In the genomic region with DNA sequence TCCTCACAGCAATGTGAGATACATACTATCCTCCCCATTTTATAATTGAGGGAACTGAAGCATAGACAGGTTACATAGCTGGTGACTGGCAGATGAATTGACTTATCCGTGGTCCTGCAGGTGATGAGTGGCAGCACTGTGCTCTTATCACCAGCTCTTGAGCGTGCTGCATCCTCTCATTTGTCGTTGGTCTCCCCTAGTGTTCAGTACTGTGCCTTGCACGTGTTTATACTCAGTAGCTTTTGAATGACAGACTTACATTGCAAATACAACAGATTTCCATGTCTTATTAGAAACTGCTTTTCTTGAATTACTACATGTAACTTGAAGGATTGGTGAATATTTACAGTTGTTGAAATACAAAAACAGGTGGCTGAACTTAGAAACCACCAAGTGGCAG, we compare ENCODE assay signal across 8 cellular contexts. TPM values are rescaled to one million over a fixed set of nuclear protein-coding genes. Genes with fewer than 3 reads are reported as not detected.
A peak's percentile ranks its signal among the peaks of the same experiment; 100 is the strongest.
DNase-seq lines count a peak whose midpoint lies in the region; ATAC-seq, FAIRE-seq and TF ChIP-seq lines count a peak whose summit lies in the region.
"Not testable (repeated sequence)": the region's sequence is repeated elsewhere in the genome, so short reads cannot be mapped to it uniquely, and the experiment has no call there.

No MANE protein-coding gene starts in this region.

- H3K27me3 ChIP-seq in bronchial epithelial cell (ENCODE audit: control insufficient read depth, insufficient read depth, low read length), result not testable (repeated sequence)

- intact Hi-C loops in activated B cell treated with CpG ODN at 0.5 μM for 24 hours (cut with micrococcal nuclease), result not testable (repeated sequence)

- not testable (repeated sequence) for FAIRE-seq in bronchial epithelial cell (lab: Jason Lieb, UNC)

- not testable (repeated sequence) for H3K4me3 Mint-ChIP-seq in activated B cell treated with CpG ODN at 0.5 μM for 24 hours

- DNase-seq in Caki2 (ENCODE audit: low read depth) (peak; percentile 54), NCI-H524 treated with DMSO at 0.1 percent for 48 hours (lab: John Stamatoyannopoulos, UW) (peak; percentile 79), bronchial epithelial cell (ENCODE audit: low read depth) (peak; percentile 75), iris pigment epithelial cell (ENCODE audit: low read depth) (peak; percentile 53)
- DNase-seq in activated B cell treated with CpG ODN at 0.5 μM for 24 hours, result not testable (repeated sequence)
- DNase-seq in stimulated activated CD4-positive, alpha-beta T cell treated with anti-CD3 and anti-CD28 coated beads, Interleukin-4, amount 100 ng/mL, for 24 hours, result peak; percentile 53

- in situ Hi-C loops in Caki2 (cut with HindIII; ENCODE audit: low pct_unique_long_range_greater_than_20kb, low sequenced_read_pairs), result not testable (repeated sequence)

- H3K36me3 ChIP-seq in bronchial epithelial cell (ENCODE audit: control insufficient read depth, insufficient read depth, low read length), result peaks cover 17% of the 10 kb centered on the region

- TF ChIP-seq CTCF in activated B cell treated with CpG ODN at 0.5 μM for 24 hours (IDR thresholded peaks at IDR 0.05), result not testable (repeated sequence)
- TF ChIP-seq CTCF in bronchial epithelial cell (IDR thresholded peaks at IDR 0.05; ENCODE audit: insufficient read depth, low read length, severe bottlenecking), result peak; percentile 49

- peak; percentile 66 for ATAC-seq in GM19468 (IDR thresholded peaks at IDR 0.05; ENCODE audit: extremely low read depth, unreplicated experiment)
- peak; percentile 60 for ATAC-seq in HG03469 (IDR thresholded peaks at IDR 0.05; ENCODE audit: unreplicated experiment)
- ATAC-seq in activated B cell treated with CpG ODN at 0.5 μM for 24 hours (ENCODE audit: low read depth), result peak; percentile 99

- not testable (repeated sequence) for H3K4me3 ChIP-seq in bronchial epithelial cell (ENCODE audit: low read depth, low read length)

- CTCF ChIA-PET in activated B cell treated with CpG ODN at 0.5 μM for 24 hours (lab: Charles Lee), result not testable (repeated sequence)

- not testable (repeated sequence) for H3K27me3 Mint-ChIP-seq in activated B cell treated with CpG ODN at 0.5 μM for 24 hours

- not testable (repeated sequence) for H3K9me3 Mint-ChIP-seq in activated B cell treated with CpG ODN at 0.5 μM for 24 hours

- POLR2A ChIA-PET in activated B cell treated with CpG ODN at 0.5 μM for 24 hours (lab: Charles Lee), result interaction anchor here (0.5 to 0.6 kb wide), 2 partner anchors 631 to 943 kb away, joined by 3 read pairs; no protein-coding TSS in a partner anchor

- H3K27ac Mint-ChIP-seq in activated B cell treated with CpG ODN at 0.5 μM for 24 hours, result peak overlapping the region; percentile 1

- H3K4me1 Mint-ChIP-seq in activated B cell treated with CpG ODN at 0.5 μM for 24 hours, result peaks cover 10% of the 10 kb centered on the region

- H3K36me3 Mint-ChIP-seq in activated B cell treated with CpG ODN at 0.5 μM for 24 hours (ENCODE audit: low read depth), result peaks cover 77% of the 10 kb centered on the region

RNA-seq across cellular contexts. Expression of gene NTAN1, which starts 33.7 kb away (rescaled TPM):
- total RNA-seq in Caki2 (2014; rRNA removed; shearing (Covaris generic); ENCODE audit: low replicate concordance), result 27.6 and 51.4 TPM in 2 replicates
- 24.1 and 27.7 TPM in 2 replicates for total RNA-seq in activated B cell treated with CpG ODN at 0.5 μM for 24 hours
- 27.6 and 42.0 TPM in 2 replicates for total RNA-seq in bronchial epithelial cell

RNA-seq across cellular contexts. Expression of gene PDXDC1, which starts 47.4 kb away (rescaled TPM):
- 89.3 and 101 TPM in 2 replicates for total RNA-seq in Caki2 (2014; rRNA removed; shearing (Covaris generic); ENCODE audit: low replicate concordance)
- total RNA-seq in activated B cell treated with CpG ODN at 0.5 μM for 24 hours (59.2 and 68.9 TPM in 2 replicates), bronchial epithelial cell (71.9 and 75.1 TPM in 2 replicates)
